Comparison of ENCODE assay signal across 17 cellular contexts in genomic region chr6:6968731-6969552, GRCh38.
A peak's percentile ranks its signal among the peaks of the same experiment; 100 is the strongest.
DNase-seq lines count a peak whose midpoint lies in the region; ATAC-seq, FAIRE-seq and TF ChIP-seq lines count a peak whose summit lies in the region.
"Had no signal": no experiment of that assay in that cellular context is flagged by ENCODE, and none has a peak within 500 bp of the region (broad histone marks: within the 10 kb centered on the region; RNA-seq: fewer than 3 reads in every experiment).

No MANE protein-coding gene starts in this region.

- H3K4me2 ChIP-seq in PC-3 (ENCODE audit: low read length) (peak overlapping the region; percentile 25), hepatocyte (no peak overlapping the region)
- H3K4me2 ChIP-seq: GM23338, SK-N-SH had no signal

- H3K36me3 ChIP-seq in PC-3 (ENCODE audit: low read depth, low read length), result no peaks in the 10 kb centered on the region
- no peaks in the 10 kb centered on the region for H3K36me3 ChIP-seq in adrenal gland (replicated peaks in 1 of 2)
- no peaks in the 10 kb centered on the region for H3K36me3 ChIP-seq in hepatocyte (replicated peaks; ENCODE audit: insufficient read depth, low read depth)
- no peaks in the 10 kb centered on the region for H3K36me3 ChIP-seq in small intestine (ENCODE audit: control insufficient read depth in 2 of 2, insufficient read depth in 2 of 2, low read length in 2 of 2)
- no peaks in the 10 kb centered on the region for H3K36me3 ChIP-seq in gastroesophageal sphincter
- H3K36me3 ChIP-seq: MG63 had no signal

- 68 to 86% (median 75%) methylated on average over 8 to 10 of the region's 10 CpGs for WGBS in adrenal gland, 4 donors
- 80% methylated on average over 10 of the region's 10 CpGs for WGBS in hepatocyte (ENCODE audit: low lambda C conversion rate, missing lambda C conversion rate)
- 37 to 79% (median 60%) methylated on average over 10 of the region's 10 CpGs for WGBS in small intestine, 3 donors
- WGBS in gastroesophageal sphincter (ENCODE audit: low coverage in 1 of 2), 2 donors, result 84 to 88% methylated on average over 4 to 6 of the region's 10 CpGs

- CTCF ChIA-PET in PC-3 (lab: Charles Lee), result interaction anchor here (0.7 kb wide), 1 partner anchor 306 kb away, joined by 3 read pairs; no protein-coding TSS in a partner anchor

- H2AFZ ChIP-seq in PC-3 (ENCODE audit: low read length), result no peak overlapping the region
- H2AFZ ChIP-seq in hepatocyte, result no peak overlapping the region

- H3K9me2 ChIP-seq in PC-3 (replicated peaks; ENCODE audit: low read length) (no peaks in the 10 kb centered on the region), hepatocyte (replicated peaks; ENCODE audit: insufficient read depth) (no peaks in the 10 kb centered on the region)
- H3K9me2 ChIP-seq: SK-N-SH had no signal

- H3F3A ChIP-seq in PC-3 (ENCODE audit: low read length, unreplicated experiment), result no peaks in the 10 kb centered on the region

- no TSS peak for BruUV-seq in PC-3 (replicated peaks; lab: Mats Ljungman, UMichigan)

- no peak for ATAC-seq in PC-3
- ATAC-seq in gastroesophageal sphincter, result no peak
- ATAC-seq in HG03457 (IDR thresholded peaks at IDR 0.05; ENCODE audit: unreplicated experiment), result no peak

- POLR2A ChIA-PET in PC-3 (lab: Charles Lee; ENCODE audit: unreplicated experiment), result no interaction called here

- peak overlapping the region; percentile 68 for H3K9ac ChIP-seq in PC-3 (ENCODE audit: low read length)
- H3K9ac ChIP-seq: SK-N-SH had no signal

- H3K4me1 ChIP-seq in PC-3 (ENCODE audit: insufficient read depth, low read length), result peaks cover 54% of the 10 kb centered on the region
- H3K4me1 ChIP-seq in adrenal gland (replicated peaks in 1 of 2), result peaks cover 7 to 15% of the 10 kb centered on the region in 2 donors
- H3K4me1 ChIP-seq in hepatocyte (ENCODE audit: insufficient read depth), result peaks cover 11% of the 10 kb centered on the region
- H3K4me1 ChIP-seq in small intestine (ENCODE audit: control insufficient read depth in 2 of 2, insufficient read depth in 1 of 2, low read depth in 1 of 2, low read length in 1 of 2), result peaks cover 3 to 9% of the 10 kb centered on the region in 2 donors
- no peaks in the 10 kb centered on the region for H3K4me1 ChIP-seq in gastroesophageal sphincter

- TF ChIP-seq CTCF in PC-3 (conservative IDR thresholded peaks at IDR 0.05; ENCODE audit: low read depth, low read length) (no peak), adrenal gland (IDR thresholded peaks at IDR 0.05) (no peak), hepatocyte (IDR thresholded peaks at IDR 0.05; ENCODE audit: poor library complexity) (no peak), gastroesophageal sphincter (IDR thresholded peaks at IDR 0.05) (no peak)

- H3K27ac ChIP-seq in PC-3 (ENCODE audit: low read length), result peak overlapping the region; percentile 85
- peak overlapping the region in 3 of 5 donors; percentile 35 to 72 (median 39) for H3K27ac ChIP-seq in adrenal gland
- H3K27ac ChIP-seq in hepatocyte, result peak overlapping the region; percentile 88
- H3K27ac ChIP-seq in small intestine (ENCODE audit: low read depth in 1 of 2, low read length in 1 of 2), result peak overlapping the region; percentile 50 to 89
- no peak overlapping the region for H3K27ac ChIP-seq in gastroesophageal sphincter

- no peaks in the 10 kb centered on the region for H3K79me2 ChIP-seq in PC-3 (ENCODE audit: low read length)
- H3K79me2 ChIP-seq in hepatocyte, result no peaks in the 10 kb centered on the region

- H3K4me3 ChIP-seq in PC-3 (ENCODE audit: low read length), result no peak overlapping the region
- H3K4me3 ChIP-seq in adrenal gland, result no peak overlapping the region
- H3K4me3 ChIP-seq in hepatocyte, result no peak overlapping the region
- H3K4me3 ChIP-seq in small intestine (ENCODE audit: low read depth in 1 of 2, low read length in 2 of 2), result no peak overlapping the region
- H3K4me3 ChIP-seq in gastroesophageal sphincter, result no peak overlapping the region
- H3K4me3 ChIP-seq: GM23338, MG63 had no signal

- no peaks in the 10 kb centered on the region for H4K20me1 ChIP-seq in PC-3 (ENCODE audit: low read length)
- no peaks in the 10 kb centered on the region for H4K20me1 ChIP-seq in hepatocyte (ENCODE audit: insufficient read depth, poor library complexity, severe bottlenecking)

- FAIRE-seq in small intestine (lab: Jason Lieb, UNC) (no peak), H54 (lab: Jason Lieb, UNC) (no peak)
- FAIRE-seq: GM12891 had no signal

- intact Hi-C loops in PC-3 (cut with micrococcal nuclease) (no loop called here), adrenal gland (cut with DNase I) (no loop called here)

- no peaks in the 10 kb centered on the region for H3K9me3 ChIP-seq in PC-3 (ENCODE audit: low read length)
- H3K9me3 ChIP-seq in adrenal gland (replicated peaks in 1 of 3), result no peaks in the 10 kb centered on the region
- no peaks in the 10 kb centered on the region for H3K9me3 ChIP-seq in hepatocyte (ENCODE audit: low read depth)
- H3K9me3 ChIP-seq in small intestine (ENCODE audit: control insufficient read depth, low read depth), result no peaks in the 10 kb centered on the region
- no peaks in the 10 kb centered on the region for H3K9me3 ChIP-seq in gastroesophageal sphincter
- H3K9me3 ChIP-seq: SK-N-SH had no signal

- TF ChIP-seq POLR2A in adrenal gland (IDR thresholded peaks at IDR 0.05), result no peak
- TF ChIP-seq POLR2A in H54 (IDR thresholded peaks at IDR 0.05; ENCODE audit: low read depth, low read length), result no peak
- TF ChIP-seq POLR2A in gastroesophageal sphincter (IDR thresholded peaks at IDR 0.05), result no peak

- no peaks in the 10 kb centered on the region for H3K27me3 ChIP-seq in PC-3 (ENCODE audit: low read length)
- no peaks in the 10 kb centered on the region for H3K27me3 ChIP-seq in adrenal gland
- H3K27me3 ChIP-seq in hepatocyte, result no peaks in the 10 kb centered on the region
- no peaks in the 10 kb centered on the region for H3K27me3 ChIP-seq in small intestine (ENCODE audit: control insufficient read depth in 2 of 2, insufficient read depth in 2 of 2, low read length in 2 of 2)
- H3K27me3 ChIP-seq in gastroesophageal sphincter, result no peaks in the 10 kb centered on the region
- H3K27me3 ChIP-seq: MG63 had no signal

- DNase-seq in PC-3 (peak; percentile 57), adrenal gland (peak in 4 of 7 donors; percentile 48 to 63 (median 60)), hepatocyte (ENCODE audit: low spot score) (peak; percentile 23), small intestine (peak; percentile 77), H54 (ENCODE audit: insufficient read length, low spot score) (no peak)
- DNase-seq in stimulated activated CD4-positive, alpha-beta T cell treated with anti-CD3 and anti-CD28 coated beads, Interleukin-4, amount 100 ng/mL, for 24 hours, result no peak
- DNase-seq: AML-193; DMS79; MG63; NCI-H524 treated with DMSO at 0.1 percent for 48 hours; NK-92 treated with Interleukin-12 subunit alpha and Interleukin-12 subunit beta, amount 100 ng/mL, for 24 hours; Right ventricle myocardium superior; SK-N-SH had no signal

- TF ChIP-seq EP300 in gastroesophageal sphincter (IDR thresholded peaks at IDR 0.05), result no peak

Comparison
In these comparisons a context has a peak if more than half of its experiments do, and no peak if none do; other contexts are left out.
1. DNase-seq: peak in PC-3 (single experiment), adrenal gland (4 of 7), hepatocyte (single experiment) and small intestine (single experiment); none in H54 (single experiment) and stimulated activated CD4-positive, alpha-beta T cell treated with anti-CD3 and anti-CD28 coated beads, Interleukin-4, amount 100 ng/mL, for 24 hours (single experiment).
2. H3K27ac ChIP-seq: peak in PC-3 (single experiment), adrenal gland (3 of 5), hepatocyte (single experiment) and small intestine (2 of 2); none in gastroesophageal sphincter (0 of 4).